2 cellular contexts compared by ENCODE assay signal in genomic region chr16:2038359-2039285, GRCh38.
TF ChIP-seq lines count a peak whose summit lies in the region.

No MANE protein-coding gene starts in this region.

TF ChIP-seq in GM23338, 12 proteins besides CTCF, POLR2A, EP300 and RAD21:
- TF ChIP-seq STAT1 (IDR thresholded peaks at IDR 0.05; ENCODE audit: unreplicated experiment) (no peak), CREB1 (CRISPR knock-in tag; IDR thresholded peaks at IDR 0.05; ENCODE audit: low read depth) (no peak), EZH2 (IDR thresholded peaks at IDR 0.05; ENCODE audit: low read depth, unreplicated experiment) (no peak), NANOG (IDR thresholded peaks at IDR 0.05; ENCODE audit: borderline replicate concordance) (no peak)

TF ChIP-seq in liver, 16 proteins besides CTCF, POLR2A, EP300 and RAD21:
- no peak for TF ChIP-seq RXRA (IDR thresholded peaks at IDR 0.05)
- TF ChIP-seq HNF4A (conservative IDR thresholded peaks at IDR 0.05): no peak
- no peak for TF ChIP-seq NR2F2 (IDR thresholded peaks at IDR 0.05)
- no peak for TF ChIP-seq EGR1 (IDR thresholded peaks at IDR 0.05; ENCODE audit: low read depth in 2 of 2)
- no peak for TF ChIP-seq FOXA2 (IDR thresholded peaks at IDR 0.05)
- TF ChIP-seq FOXA1 (IDR thresholded peaks at IDR 0.05): no peak
- TF ChIP-seq MAX (IDR thresholded peaks at IDR 0.05): no peak
- no peak for TF ChIP-seq GABPA (IDR thresholded peaks at IDR 0.05 in 1 of 2, conservative IDR thresholded peaks at IDR 0.05 in 1 of 2)
- TF ChIP-seq ZBTB33 (IDR thresholded peaks at IDR 0.05): no peak
- TF ChIP-seq TAF1 (conservative IDR thresholded peaks at IDR 0.05): no peak
- no peak for TF ChIP-seq ATF3 (IDR thresholded peaks at IDR 0.05)
- TF ChIP-seq SP1 (IDR thresholded peaks at IDR 0.05): no peak
- no peak for TF ChIP-seq HNF4G (IDR thresholded peaks at IDR 0.05)
- TF ChIP-seq JUND (IDR thresholded peaks at IDR 0.05): no peak
- no peak for TF ChIP-seq YY1 (IDR thresholded peaks at IDR 0.05)
- no peak for TF ChIP-seq REST (IDR thresholded peaks at IDR 0.05)
